ENCODE assay signal across 14 cellular contexts in genomic region chr12:119207161-119207560, GRCh38. TPM values are rescaled to one million over a fixed set of nuclear protein-coding genes. Genes with fewer than 3 reads are reported as not detected.
A peak's percentile ranks its signal among the peaks of the same experiment; 100 is the strongest.
DNase-seq lines count a peak whose midpoint lies in the region; ATAC-seq, FAIRE-seq and TF ChIP-seq lines count a peak whose summit lies in the region.
"Had no signal": no experiment of that assay in that cellular context is flagged by ENCODE, and none has a peak within 500 bp of the region (broad histone marks: within the 10 kb centered on the region; RNA-seq: fewer than 3 reads in every experiment).

No MANE protein-coding gene starts in this region.

- peak overlapping the region; percentile 26 for H3K27ac Mint-ChIP-seq in type B pancreatic cell
- no peak overlapping the region for H3K27ac Mint-ChIP-seq in WTC11

- FAIRE-seq in GM19239 (lab: Jason Lieb, UNC), result no peak
- FAIRE-seq: A204.1 had no signal

- H3K9me3 Mint-ChIP-seq in type B pancreatic cell (no peaks in the 10 kb centered on the region), WTC11 (no peaks in the 10 kb centered on the region)
- H3K9me3 Mint-ChIP-seq: GM23338 had no signal

- H3K36me3 Mint-ChIP-seq in type B pancreatic cell (no peaks in the 10 kb centered on the region), WTC11 (no peaks in the 10 kb centered on the region)

- no peaks in the 10 kb centered on the region for H3K36me3 ChIP-seq in lower lobe of right lung

- H3K27ac ChIP-seq in lower lobe of right lung, result peak overlapping the region; percentile 14
- H3K27ac ChIP-seq: C4-2B had no signal

- intact Hi-C loops in cardiac septum (cut with DNase I) (loop anchor here (5.0 to 10.0 kb wide), 2 partner anchors 40 to 208 kb away; no protein-coding TSS in a partner anchor), Right ventricle myocardium inferior (cut with DNase I) (loop anchor here (5.0 kb wide), 1 partner anchor 175 kb away; no protein-coding TSS in a partner anchor), lower lobe of right lung (cut with DNase I) (no loop called here)

- CTCF ChIA-PET in WTC11 (lab: Charles Lee), result interaction anchor here (0.8 to 2.8 kb wide), 6 partner anchors 28 to 206 kb away, joined by 3 to 7 read pairs (median 5); no protein-coding TSS in a partner anchor

- peaks cover 35% of the 10 kb centered on the region for H3K4me1 ChIP-seq in lower lobe of right lung

- ATAC-seq in Right ventricle myocardium inferior, result no peak
- ATAC-seq in lower lobe of right lung, result peak; percentile 31 to 42
- no peak for ATAC-seq in WTC11
- ATAC-seq in HG02571 (IDR thresholded peaks at IDR 0.05; ENCODE audit: unreplicated experiment), result no peak

- H3K27me3 Mint-ChIP-seq in type B pancreatic cell (no peaks in the 10 kb centered on the region), WTC11 (ENCODE audit: low read depth) (no peaks in the 10 kb centered on the region)

- TF ChIP-seq CTCF in lower lobe of right lung (IDR thresholded peaks at IDR 0.05) (no peak), type B pancreatic cell (conservative IDR thresholded peaks at IDR 0.05) (no peak), WTC11 (IDR thresholded peaks at IDR 0.05) (no peak)

- no peak overlapping the region for H3K4me3 ChIP-seq in lower lobe of right lung
- H3K4me3 ChIP-seq: GM23338 had no signal

- no peaks in the 10 kb centered on the region for H3K9me3 ChIP-seq in lower lobe of right lung

- H3K27me3 ChIP-seq in lower lobe of right lung (ENCODE audit: low read depth), result no peaks in the 10 kb centered on the region

- POLR2A ChIA-PET in WTC11 (lab: Charles Lee), result no interaction called here

- H3K4me3 Mint-ChIP-seq in type B pancreatic cell (no peak overlapping the region), WTC11 (no peak overlapping the region)
- H3K4me3 Mint-ChIP-seq: GM23338 had no signal

- DNase-seq in cardiac septum (ENCODE audit: low spot score) (peak; percentile 62), Right ventricle myocardium inferior (ENCODE audit: missing footprints) (no peak), NCI-H69 (lab: John Stamatoyannopoulos, UW) (peak; percentile 86), lower lobe of right lung (no peak), type B pancreatic cell (ENCODE audit: extremely low spot score, unreplicated experiment) (no peak), GM19239 (ENCODE audit: insufficient read length, low spot score) (no peak), WTC11 (ENCODE audit: low spot score) (no peak)
- DNase-seq: KG1, NCI-H1048, NCI-H510A had no signal

- H3K4me1 Mint-ChIP-seq in type B pancreatic cell (ENCODE audit: unreplicated experiment) (peaks cover 19% of the 10 kb centered on the region), WTC11 (peaks cover 59% of the 10 kb centered on the region)

TF ChIP-seq in WTC11, 78 proteins besides CTCF, POLR2A, EP300 and RAD21:
- TF ChIP-seq ZNF219 (CRISPR knock-in tag; IDR thresholded peaks at IDR 0.05; ENCODE audit: borderline replicate concordance), result no peak
- no peak for TF ChIP-seq MLX (CRISPR knock-in tag; IDR thresholded peaks at IDR 0.05)
- TF ChIP-seq ZBTB43 (CRISPR knock-in tag; IDR thresholded peaks at IDR 0.05), result no peak
- no peak for TF ChIP-seq GTF2I (CRISPR knock-in tag; conservative IDR thresholded peaks at IDR 0.05)

RNA-seq across cellular contexts. Expression of gene HSPB8, which starts 28.4 kb away (rescaled TPM):
- total RNA-seq in cardiac septum, result 529 TPM
- 572 TPM for total RNA-seq in Right ventricle myocardium inferior
- 47.9 TPM for total RNA-seq in lower lobe of right lung
- total RNA-seq in type B pancreatic cell (ENCODE audit: low replicate concordance), result 17.0 and 41.4 TPM in 2 replicates
- total RNA-seq in WTC11 (2021), result 6.7 to 7.6 TPM (median 7.6 TPM) in 3 replicates

Comparison
In these comparisons a context has a peak if more than half of its experiments do, and no peak if none do; other contexts are left out.
1. DNase-seq: peak in cardiac septum (single experiment) and NCI-H69 (single experiment); none in Right ventricle myocardium inferior (single experiment), lower lobe of right lung (single experiment), type B pancreatic cell (single experiment), GM19239 (single experiment) and WTC11 (single experiment).
2. ATAC-seq: peak in lower lobe of right lung (2 of 2); none in Right ventricle myocardium inferior (single experiment), WTC11 (single experiment) and HG02571 (single experiment).
3. RNA of gene HSPB8, which starts 28.4 kb away (total RNA-seq): 572 TPM in Right ventricle myocardium inferior (single experiment) and 529 TPM in cardiac septum (single experiment); 47.9 TPM in lower lobe of right lung (single experiment), 17.0 to 41.4 TPM in type B pancreatic cell and 6.7 to 7.6 TPM in WTC11; every median in the first group is over 10 times any median in the second.